In genomic region chr17:50200447-50201225, GRCh38 we compare ENCODE assay signal across 8 cellular contexts. TPM values are rescaled to one million over a fixed set of nuclear protein-coding genes. Genes with fewer than 3 reads are reported as not detected.
DNase-seq lines count a peak whose midpoint lies in the region; ATAC-seq, FAIRE-seq and TF ChIP-seq lines count a peak whose summit lies in the region.

No MANE protein-coding gene starts in this region.

- H3K36me3 Mint-ChIP-seq in WTC11 = no peaks in the 10 kb centered on the region; the same call in 1 of the 2 replicates

- TF ChIP-seq CTCF in WTC11 (IDR thresholded peaks at IDR 0.05) = peak; percentile 100
- peak; percentile 94 for TF ChIP-seq CTCF in bronchial epithelial cell (IDR thresholded peaks at IDR 0.05; ENCODE audit: insufficient read depth, low read length, severe bottlenecking)

- peaks cover 54% of the 10 kb centered on the region for H3K27me3 Mint-ChIP-seq in WTC11 (ENCODE audit: low read depth)

- H3K4me3 ChIP-seq in bronchial epithelial cell (ENCODE audit: low read depth, low read length) = peak overlapping the region; percentile 50

- no peak overlapping the region for H3K27ac Mint-ChIP-seq in WTC11

- peaks cover 12% of the 10 kb centered on the region for H3K36me3 ChIP-seq in bronchial epithelial cell (ENCODE audit: control insufficient read depth, insufficient read depth, low read length)

- H3K9me3 Mint-ChIP-seq in WTC11 = no peaks in the 10 kb centered on the region

- CTCF ChIA-PET in WTC11 (lab: Charles Lee) = interaction anchor here (0.6 to 15.3 kb wide), 70 partner anchors 12 to 425 kb away, joined by 3 to 514 read pairs (median 5); partner anchors contain the start of genes ITGA3, LRRC59, PPP1R9B and SAMD14

- ATAC-seq in HG02678 (IDR thresholded peaks at IDR 0.05; ENCODE audit: unreplicated experiment) (peak; percentile 69), WTC11 (peak; percentile 72)

- H3K4me3 Mint-ChIP-seq in WTC11 = peak overlapping the region; percentile 86

- DNase-seq in NCI-H2171 treated with DMSO at 0.1 percent for 48 hours (lab: John Stamatoyannopoulos, UW) = peak; percentile 91
- DNase-seq in WTC11 (ENCODE audit: low spot score) = peak; percentile 92
- DNase-seq in bronchial epithelial cell (ENCODE audit: low read depth) = peak; percentile 72
- DNase-seq in iris pigment epithelial cell (ENCODE audit: low read depth) = peak; percentile 87
- peak; percentile 56 to 75 for DNase-seq in stimulated activated CD4-positive, alpha-beta T cell treated with anti-CD3 and anti-CD28 coated beads, Interleukin-12 subunit alpha, Interleukin-12 subunit beta, amount 100 ng/mL, for 24 hours (ENCODE audit: low read depth in 2 of 2)
- no peak for DNase-seq in GF-D8 (lab: John Stamatoyannopoulos, UW)

- peaks cover 3% of the 10 kb centered on the region for H3K27me3 ChIP-seq in bronchial epithelial cell (ENCODE audit: control insufficient read depth, insufficient read depth, low read length)

- FAIRE-seq in G401.6 (lab: Jason Lieb, UNC) (peak; percentile 94), bronchial epithelial cell (lab: Jason Lieb, UNC) (no peak)

- POLR2A ChIA-PET in WTC11 (lab: Charles Lee) = interaction anchor here (1.0 to 2.6 kb wide), 5 partner anchors 12 to 97 kb away, joined by 4 to 15 read pairs (median 7); no protein-coding TSS in a partner anchor

- H3K4me1 Mint-ChIP-seq in WTC11 = peaks cover 23% of the 10 kb centered on the region

TF ChIP-seq in WTC11, 78 proteins besides CTCF, POLR2A, EP300 and RAD21 (continues in another document):
- TF ChIP-seq MAX (CRISPR knock-in tag; IDR thresholded peaks at IDR 0.05) (no peak; the same call in 1 of the 2 replicates), ZNF281 (CRISPR knock-in tag; IDR thresholded peaks at IDR 0.05) (0 out of 2 replicates have a peak, but pooled peaks have one; percentile 42), RORB (CRISPR knock-in tag; IDR thresholded peaks at IDR 0.05) (no peak), NR3C1 (CRISPR knock-in tag; conservative IDR thresholded peaks at IDR 0.05; ENCODE audit: low read depth) (no peak), ARID4B (CRISPR knock-in tag; IDR thresholded peaks at IDR 0.05; ENCODE audit: borderline replicate concordance) (no peak), MLX (CRISPR knock-in tag; IDR thresholded peaks at IDR 0.05) (no peak), ESRRA (CRISPR knock-in tag; IDR thresholded peaks at IDR 0.05; ENCODE audit: borderline replicate concordance) (no peak), ATF1 (CRISPR knock-in tag; IDR thresholded peaks at IDR 0.05) (no peak), TCF7 (CRISPR knock-in tag; IDR thresholded peaks at IDR 0.05; ENCODE audit: low read depth) (no peak), JUN (CRISPR knock-in tag; IDR thresholded peaks at IDR 0.05) (no peak), ZNF263 (CRISPR knock-in tag; IDR thresholded peaks at IDR 0.05; ENCODE audit: low read depth) (no peak), ATF6 (CRISPR knock-in tag; IDR thresholded peaks at IDR 0.05) (no peak), KAT7 (CRISPR knock-in tag; IDR thresholded peaks at IDR 0.05; ENCODE audit: borderline replicate concordance) (no peak), EMX1 (CRISPR knock-in tag; IDR thresholded peaks at IDR 0.05) (no peak), ZSCAN18 (CRISPR knock-in tag; IDR thresholded peaks at IDR 0.05) (no peak)

RNA-seq across cellular contexts. Expression of gene COL1A1, which starts 0.8 kb away (rescaled TPM):
- total RNA-seq in WTC11 (2021) (46.1 to 52.1 TPM (median 50.4 TPM) in 3 replicates), bronchial epithelial cell (10.5 and 15.3 TPM in 2 replicates)

RNA-seq across cellular contexts. Expression of gene SGCA, which starts 34.8 kb away (rescaled TPM):
- 0.39 to 1.0 TPM in 2 of 3 replicates, not detected in the other for total RNA-seq in WTC11 (2021)
- total RNA-seq in bronchial epithelial cell = 0.13 TPM in 1 of 2 replicates, not detected in the other

RNA-seq across cellular contexts. Expression of gene PPP1R9B, which starts 50.2 kb away (rescaled TPM):
- total RNA-seq in WTC11 (2021) = 20.4 to 21.7 TPM (median 20.6 TPM) in 3 replicates
- 16.6 and 17.4 TPM in 2 replicates for total RNA-seq in bronchial epithelial cell
